18 cellular contexts compared by ENCODE assay signal in genomic region chr1:118920124-118920675, GRCh38.
"Had no signal": no experiment of that assay in that cellular context is flagged by ENCODE, and none has a peak within 500 bp of the region (broad histone marks: within the 10 kb centered on the region; RNA-seq: fewer than 3 reads in every experiment).

No MANE protein-coding gene starts in this region.

- H3K36me3 ChIP-seq: heart left ventricle had no signal

- FAIRE-seq: endothelial cell of umbilical vein, frontal cortex had no signal

- H3K27me3 ChIP-seq: heart left ventricle had no signal

- ATAC-seq: heart left ventricle, left lobe of liver, mucosa of descending colon, natural killer cell had no signal

- DNase-seq: effector CD4-positive, alpha-beta T cell; endodermal cell; erythroblast; heart left ventricle; hippocampal formation; islet precursor cell; mammary epithelial cell; mucosa of descending colon; natural killer cell; posterior cingulate gyrus; stimulated activated CD4-positive, alpha-beta T cell treated with anti-CD3 and anti-CD28 coated beads, Interleukin-2, amount 100 ng/mL, for 48 hours; stimulated activated naive CD4-positive, alpha-beta T cell treated with Interleukin-2 at 50 U/mL for 16 hours; trophoblast cell had no signal

- H3K4me2 ChIP-seq: smooth muscle cell had no signal

- H3K4me1 ChIP-seq: heart left ventricle had no signal

- H3K9me3 ChIP-seq: heart left ventricle, mucosa of descending colon had no signal

- H3K4me3 ChIP-seq: coronary artery, heart left ventricle, mucosa of descending colon, smooth muscle cell had no signal

- H3K27ac ChIP-seq: coronary artery, heart left ventricle had no signal
